2 cellular contexts compared by ENCODE assay signal in the genomic region with DNA sequence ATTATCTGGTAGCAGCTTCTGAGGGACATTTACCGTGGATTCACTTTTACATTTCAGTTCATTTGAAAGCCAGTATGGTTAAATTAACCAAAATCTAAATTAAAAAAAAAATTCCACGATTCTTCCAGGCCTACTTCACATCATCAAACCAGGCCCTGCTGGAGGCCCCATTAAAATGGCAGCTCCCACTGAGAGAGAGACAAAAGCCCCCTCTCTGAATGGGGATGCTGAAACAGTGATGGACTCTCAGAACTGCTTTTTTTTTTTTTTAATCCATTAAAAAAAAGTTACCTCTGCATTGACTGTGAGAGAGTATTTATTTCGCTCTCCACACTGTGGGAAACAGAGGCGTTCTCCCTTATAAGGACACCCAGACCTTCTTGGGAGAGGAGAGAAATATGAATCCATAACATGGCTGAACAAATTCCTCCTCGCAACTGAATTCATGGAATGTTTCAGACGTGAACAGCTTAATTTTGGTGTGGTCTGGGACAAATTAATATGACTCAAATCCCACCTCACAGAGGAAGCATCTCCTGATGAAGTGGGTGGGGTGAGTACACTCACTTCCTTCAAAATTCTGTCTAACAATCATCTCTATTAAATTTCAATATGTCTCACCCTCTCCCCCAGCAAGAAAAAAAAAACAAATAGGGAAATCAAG.
TF ChIP-seq lines count a peak whose summit lies in the region.

No MANE protein-coding gene starts in this region.

TF ChIP-seq in H1, 55 proteins besides CTCF, POLR2A, EP300 and RAD21 (continued from another document):
- peak; percentile 95 for TF ChIP-seq NANOG (IDR thresholded peaks at IDR 0.05; ENCODE audit: insufficient read depth, low read depth, low read length, poor library complexity, severe bottlenecking)
- TF ChIP-seq JUND (IDR thresholded peaks at IDR 0.05; ENCODE audit: low read length) = no peak

TF ChIP-seq in HEK293T, 16 proteins besides CTCF, POLR2A, EP300 and RAD21:
- TF ChIP-seq, protein P1, sequence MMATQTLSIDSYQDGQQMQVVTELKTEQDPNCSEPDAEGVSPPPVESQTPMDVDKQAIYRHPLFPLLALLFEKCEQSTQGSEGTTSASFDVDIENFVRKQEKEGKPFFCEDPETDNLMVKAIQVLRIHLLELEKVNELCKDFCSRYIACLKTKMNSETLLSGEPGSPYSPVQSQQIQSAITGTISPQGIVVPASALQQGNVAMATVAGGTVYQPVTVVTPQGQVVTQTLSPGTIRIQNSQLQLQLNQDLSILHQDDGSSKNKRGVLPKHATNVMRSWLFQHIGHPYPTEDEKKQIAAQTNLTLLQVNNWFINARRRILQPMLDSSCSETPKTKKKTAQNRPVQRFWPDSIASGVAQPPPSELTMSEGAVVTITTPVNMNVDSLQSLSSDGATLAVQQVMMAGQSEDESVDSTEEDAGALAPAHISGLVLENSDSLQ (IDR thresholded peaks at IDR 0.05) = no peak
- no peak for TF ChIP-seq CTBP1 (IDR thresholded peaks at IDR 0.05; ENCODE audit: borderline replicate concordance)
- TF ChIP-seq FOXK2 (IDR thresholded peaks at IDR 0.05) = no peak
- TF ChIP-seq ELF4 (IDR thresholded peaks at IDR 0.05) = no peak
- TF ChIP-seq SP1 (IDR thresholded peaks at IDR 0.05) = no peak
- TF ChIP-seq L3MBTL2 (conservative IDR thresholded peaks at IDR 0.05) = no peak
- TF ChIP-seq LEF1 (IDR thresholded peaks at IDR 0.05; ENCODE audit: borderline replicate concordance) = no peak
- no peak for TF ChIP-seq HDGF (IDR thresholded peaks at IDR 0.05; ENCODE audit: borderline replicate concordance)
- TF ChIP-seq ZNF384 (IDR thresholded peaks at IDR 0.05) = no peak
- no peak for TF ChIP-seq ARNT (IDR thresholded peaks at IDR 0.05)
- TF ChIP-seq NFRKB (IDR thresholded peaks at IDR 0.05) = no peak
- no peak for TF ChIP-seq SUZ12 (IDR thresholded peaks at IDR 0.05)
- no peak for TF ChIP-seq FOXA1 (IDR thresholded peaks at IDR 0.05)
- TF ChIP-seq BHLHE40 (IDR thresholded peaks at IDR 0.05; ENCODE audit: borderline replicate concordance) = no peak
- no peak for TF ChIP-seq TARDBP (IDR thresholded peaks at IDR 0.05)
- no peak for TF ChIP-seq FOXM1 (IDR thresholded peaks at IDR 0.05; ENCODE audit: borderline replicate concordance)
